1 cellular context compared by ENCODE assay signal in genomic region chr12:50621435-50622304, GRCh38.
TF ChIP-seq lines count a peak whose summit lies in the region.

No MANE protein-coding gene starts in this region.

TF ChIP-seq in GM23338, 12 proteins besides CTCF, POLR2A, EP300 and RAD21 (continued from another document):
- TF ChIP-seq ZNF462 (CRISPR knock-in tag; IDR thresholded peaks at IDR 0.05) (no peak), STAT1 (IDR thresholded peaks at IDR 0.05; ENCODE audit: unreplicated experiment) (no peak), ZNF114 (CRISPR knock-in tag; IDR thresholded peaks at IDR 0.05) (no peak), NANOG (IDR thresholded peaks at IDR 0.05; ENCODE audit: borderline replicate concordance) (no peak), POLR2AphosphoS5 (IDR thresholded peaks at IDR 0.05; ENCODE audit: low read depth) (no peak), EZH2 (IDR thresholded peaks at IDR 0.05; ENCODE audit: low read depth, unreplicated experiment) (no peak), CREB1 (CRISPR knock-in tag; IDR thresholded peaks at IDR 0.05; ENCODE audit: low read depth) (no peak), ZNF331 (CRISPR knock-in tag; IDR thresholded peaks at IDR 0.05; ENCODE audit: low read depth) (no peak), REST (IDR thresholded peaks at IDR 0.05; ENCODE audit: unreplicated experiment) (no peak), EZH2phosphoT487 (IDR thresholded peaks at IDR 0.05; ENCODE audit: unreplicated experiment) (no peak), JUNB (IDR thresholded peaks at IDR 0.05; ENCODE audit: unreplicated experiment) (no peak)
TF ChIP-seq in GM23338: peak in this region for 0.
